ENCODE assay signal across 8 cellular contexts in the genomic region with DNA sequence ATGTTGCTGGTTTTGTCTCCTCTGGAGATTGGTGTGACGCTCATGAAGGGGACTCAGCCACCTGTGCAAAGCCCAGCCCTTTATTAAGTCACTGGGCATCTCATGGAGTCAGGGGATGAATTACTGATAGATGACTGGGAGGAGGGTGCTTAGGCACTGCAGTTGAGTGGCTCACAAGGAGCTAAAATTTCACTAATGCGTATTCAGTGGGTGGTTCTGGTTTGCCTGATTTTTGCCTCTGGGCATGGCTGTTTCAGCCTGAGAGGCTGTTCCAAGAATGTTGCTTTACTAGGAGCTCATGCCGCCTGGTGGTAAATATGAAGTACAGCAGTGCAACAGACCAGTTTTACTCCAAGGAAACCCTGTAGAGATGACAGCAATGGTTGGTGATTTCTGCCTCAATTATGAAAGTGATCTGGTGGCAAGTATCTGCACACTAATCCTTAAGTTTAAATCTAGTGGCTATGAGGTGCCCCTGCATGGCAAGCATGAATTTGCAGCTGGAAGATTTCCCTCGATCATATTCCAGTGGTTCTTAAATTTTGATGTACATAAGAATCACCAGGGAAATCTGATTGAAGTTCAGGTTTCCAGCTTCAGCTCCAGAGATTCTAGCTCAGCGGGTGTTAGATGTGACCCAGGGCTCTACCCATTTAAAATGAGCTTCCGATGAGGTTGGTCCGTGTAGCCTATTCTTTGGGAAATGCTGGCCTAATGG. TPM values are rescaled to one million over a fixed set of nuclear protein-coding genes. Genes with fewer than 3 reads are reported as not detected.
DNase-seq lines count a peak whose midpoint lies in the region; ATAC-seq and TF ChIP-seq lines count a peak whose summit lies in the region.

No MANE protein-coding gene starts in this region.

- no peak for TF ChIP-seq POLR2A in gastroesophageal sphincter (IDR thresholded peaks at IDR 0.05)

- POLR2A ChIA-PET in CD8-positive, alpha-beta memory T cell (lab: Charles Lee), result interaction anchor here (1.3 to 1.4 kb wide), 3 partner anchors 42 to 101 kb away, joined by 3 to 6 read pairs (median 4); no protein-coding TSS in a partner anchor

- no peak overlapping the region for H3K4me3 ChIP-seq in CD8-positive, alpha-beta memory T cell (ENCODE audit: low read length)
- H3K4me3 ChIP-seq in gastroesophageal sphincter, result no peak overlapping the region

- no peak overlapping the region for H3K27ac ChIP-seq in CD8-positive, alpha-beta memory T cell (ENCODE audit: low read depth, low read length)
- H3K27ac ChIP-seq in gastroesophageal sphincter, result peak overlapping the region; percentile 49 to 85 (median 79)

- peak; percentile 85 to 99 (median 97) for TF ChIP-seq CTCF in gastroesophageal sphincter (IDR thresholded peaks at IDR 0.05)
- peak in 2 of 3 donors; percentile 75 to 87 for TF ChIP-seq CTCF in omental fat pad (IDR thresholded peaks at IDR 0.05)

- no peak overlapping the region for H3K4me3 Mint-ChIP-seq in CD8-positive, alpha-beta memory T cell

- H3K27me3 Mint-ChIP-seq in CD8-positive, alpha-beta memory T cell, result no peaks in the 10 kb centered on the region

- H3K27ac Mint-ChIP-seq in CD8-positive, alpha-beta memory T cell, result peak overlapping the region in 4 of 8 donors; percentile 7 to 93 (median 30)

- no peaks in the 10 kb centered on the region for H3K36me3 ChIP-seq in CD8-positive, alpha-beta memory T cell (ENCODE audit: insufficient read depth, low read length)
- H3K36me3 ChIP-seq in gastroesophageal sphincter, result peaks cover 11 to 35% of the 10 kb centered on the region in 2 donors

- peaks cover 12 to 20% (median 18%) of the 10 kb centered on the region in 3 donors for H3K4me1 Mint-ChIP-seq in CD8-positive, alpha-beta memory T cell

- H3K9me3 ChIP-seq in CD8-positive, alpha-beta memory T cell (ENCODE audit: low read length), result no peaks in the 10 kb centered on the region
- no peaks in the 10 kb centered on the region for H3K9me3 ChIP-seq in gastroesophageal sphincter

- no peaks in the 10 kb centered on the region for H3K9me3 Mint-ChIP-seq in CD8-positive, alpha-beta memory T cell

- CTCF ChIA-PET in CD8-positive, alpha-beta memory T cell (lab: Charles Lee), result interaction anchor here (0.7 to 6.3 kb wide), 47 partner anchors 9 to 367 kb away, joined by 3 to 150 read pairs (median 4); a partner anchor contains a TSS

- WGBS in gastroesophageal sphincter (ENCODE audit: low coverage in 1 of 2), 2 donors, result 36 to 60% methylated on average over 1 to 4 of the region's 7 CpGs

- no peaks in the 10 kb centered on the region for H3K27me3 ChIP-seq in CD8-positive, alpha-beta memory T cell (ENCODE audit: insufficient read depth, low read length, poor library complexity, severe bottlenecking)
- H3K27me3 ChIP-seq in gastroesophageal sphincter, result no peaks in the 10 kb centered on the region

- H3K4me1 ChIP-seq in CD8-positive, alpha-beta memory T cell (ENCODE audit: insufficient read depth, low read length), result peaks cover 11% of the 10 kb centered on the region
- peaks cover 7 to 50% (median 12%) of the 10 kb centered on the region in 3 donors for H3K4me1 ChIP-seq in gastroesophageal sphincter

- peak in 3 of 5 donors; percentile 34 to 53 (median 35) for DNase-seq in CD8-positive, alpha-beta memory T cell
- DNase-seq in HT1080 (ENCODE audit: low read depth) (peak; percentile 69), NOMO-1 treated with DMSO at 0.1 percent for 48 hours (lab: John Stamatoyannopoulos, UW; ENCODE audit: unreplicated experiment) (peak; percentile 76), omental fat pad (ENCODE audit: low spot score) (no peak)
- DNase-seq in activated effector memory CD4-positive, alpha-beta T cell treated with Interleukin-2 at 50 U/mL for 16 hours, result peak; percentile 7

- ATAC-seq in GM19351 (IDR thresholded peaks at IDR 0.05; ENCODE audit: unreplicated experiment) (peak; percentile 74), gastroesophageal sphincter (peak; percentile 76), omental fat pad (ENCODE audit: low FRiP score) (peak; percentile 84), HG02840 (IDR thresholded peaks at IDR 0.05; ENCODE audit: low FRiP score, unreplicated experiment) (no peak)

- no peak for TF ChIP-seq EP300 in gastroesophageal sphincter (IDR thresholded peaks at IDR 0.05)

- peaks cover 3 to 29% (median 5%) of the 10 kb centered on the region in 3 donors for H3K36me3 Mint-ChIP-seq in CD8-positive, alpha-beta memory T cell

RNA-seq across cellular contexts. Expression of a gene that starts 19.9 kb away (rescaled TPM):
- 10 to 100 TPM; 35.0 to 37.1 TPM for total RNA-seq in CD8-positive, alpha-beta memory T cell
- polyA plus RNA-seq in CD8-positive, alpha-beta memory T cell, result 24.4 TPM
- total RNA-seq in HT1080 (2014; rRNA removed; shearing (Covaris generic)), result 14.1 and 23.6 TPM in 2 replicates
- polyA plus RNA-seq in HT1080 (2015; cell fraction: cytosol; rRNA removed), result 49.3 and 55.0 TPM in 2 replicates
- polyA plus RNA-seq in HT1080 (2015; cell fraction: nucleus; rRNA removed), result 55.6 and 58.1 TPM in 2 replicates
- total RNA-seq in gastroesophageal sphincter, result 1,000 to 10,000 TPM; 5,887 to 9,086 (median 7,887) TPM
- total RNA-seq in omental fat pad, result 100 to 1,000 TPM; 144 to 840 (median 162) TPM

RNA-seq across cellular contexts. Expression of a gene that starts 52.7 kb away (rescaled TPM):
- total RNA-seq in CD8-positive, alpha-beta memory T cell, result 10 to 100 TPM; 22.3 to 24.7 TPM
- polyA plus RNA-seq in CD8-positive, alpha-beta memory T cell, result 10.6 TPM
- total RNA-seq in HT1080 (2014; rRNA removed; shearing (Covaris generic)), result 33.5 and 41.5 TPM in 2 replicates
- polyA plus RNA-seq in HT1080 (2015; cell fraction: cytosol; rRNA removed), result 17.4 and 18.0 TPM in 2 replicates
- polyA plus RNA-seq in HT1080 (2015; cell fraction: nucleus; rRNA removed), result 19.9 and 20.5 TPM in 2 replicates
- 10 to 100 TPM; 14.4 to 26.3 (median 22.3) TPM for total RNA-seq in gastroesophageal sphincter
- total RNA-seq in omental fat pad, result 10 to 100 TPM; 14.4 to 25.1 (median 16.2) TPM

RNA-seq across cellular contexts. Expression of a gene that starts 57.9 kb away (rescaled TPM):
- total RNA-seq in CD8-positive, alpha-beta memory T cell, result 10 to 100 TPM; 77.9 to 78.5 TPM
- polyA plus RNA-seq in CD8-positive, alpha-beta memory T cell, result 41.6 TPM
- total RNA-seq in HT1080 (2014; rRNA removed; shearing (Covaris generic)), result 26.6 and 29.9 TPM in 2 replicates
- polyA plus RNA-seq in HT1080 (2015; cell fraction: cytosol; rRNA removed), result 31.7 TPM in 2 replicates
- 49.0 and 53.8 TPM in 2 replicates for polyA plus RNA-seq in HT1080 (2015; cell fraction: nucleus; rRNA removed)
- total RNA-seq in gastroesophageal sphincter (10 to 100 TPM; 15.0 to 27.5 (median 19.6) TPM), omental fat pad (10 to 100 TPM; 23.3 to 92.5 (median 46.7) TPM)

Comparison
In these comparisons a context has a peak if more than half of its experiments do, and no peak if none do; other contexts are left out.
1. RNA of a gene that starts 19.9 kb away (total RNA-seq): 5,887 to 9,086 TPM in gastroesophageal sphincter; 144 to 840 TPM in omental fat pad, 35.0 to 37.1 TPM in CD8-positive, alpha-beta memory T cell and 14.1 to 23.6 TPM in HT1080; every median in the first group is over 4 times any median in the second.